In the genomic region with DNA sequence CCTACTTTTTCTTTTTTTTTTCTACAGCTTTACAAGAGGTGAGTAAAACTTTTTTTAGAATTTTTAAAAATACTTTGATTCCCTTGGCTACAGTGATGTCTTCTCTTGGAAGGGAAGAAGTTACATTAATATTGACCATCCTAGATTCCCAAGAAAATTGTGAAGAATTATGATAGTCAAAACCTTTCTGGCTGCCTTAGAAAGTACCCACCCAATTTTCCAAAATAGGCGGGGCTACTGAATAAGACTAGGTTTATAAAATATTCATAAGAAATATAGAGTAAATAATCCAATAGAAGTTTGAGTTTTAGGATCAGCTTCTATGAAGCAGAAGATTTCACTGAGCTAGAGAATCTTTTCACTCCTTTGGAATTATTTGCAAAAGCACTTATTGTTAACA, we compare ENCODE assay signal across 16 cellular contexts. TPM values are rescaled to one million over a fixed set of nuclear protein-coding genes. Genes with fewer than 3 reads are reported as not detected.
A peak's percentile ranks its signal among the peaks of the same experiment; 100 is the strongest.
DNase-seq lines count a peak whose midpoint lies in the region; ATAC-seq and TF ChIP-seq lines count a peak whose summit lies in the region.
"Had no signal": no experiment of that assay in that cellular context is flagged by ENCODE, and none has a peak within 500 bp of the region (broad histone marks: within the 10 kb centered on the region; RNA-seq: fewer than 3 reads in every experiment).

No MANE protein-coding gene starts in this region.

- H3K9me3 Mint-ChIP-seq in endodermal cell = no peaks in the 10 kb centered on the region
- H3K9me3 Mint-ChIP-seq in natural killer cell treated with Interleukin-12 subunit alpha and Interleukin-12 subunit beta and Interleukin-15 and Interleukin-18, amount 100 ng/mL, for 72 hours = no peaks in the 10 kb centered on the region
- H3K9me3 Mint-ChIP-seq: stimulated activated naive B cell treated with anti-CD40 and anti-IgM and Interleukin-4, amounts not matched to agents 10 μg/mL and 1 μg/mL and 100 μg/mL, for 72 hours had no signal

- no peak for ATAC-seq in natural killer cell treated with Interleukin-12 subunit alpha and Interleukin-12 subunit beta and Interleukin-15 and Interleukin-18, amount 100 ng/mL, for 72 hours
- ATAC-seq: activated CD8-positive, alpha-beta memory T cell treated with anti-CD3 and anti-CD28 coated beads, Interleukin-2, amount 10 ng/mL, durations not matched to agents 7 days and 5 days; stimulated activated naive B cell treated with anti-CD40 and anti-IgM and Interleukin-4, amounts not matched to agents 10 μg/mL and 1 μg/mL and 100 μg/mL, for 72 hours had no signal

- H3K4me1 ChIP-seq in adipocyte (ENCODE audit: control insufficient read depth, insufficient read depth, low read length) = peaks cover 31% of the 10 kb centered on the region
- peaks cover 6% of the 10 kb centered on the region for H3K4me1 ChIP-seq in endodermal cell (ENCODE audit: control insufficient read depth, insufficient read depth, low read length)

- peak; percentile 49 for DNase-seq in AG10803 (ENCODE audit: low read depth)
- peak; percentile 62 for DNase-seq in adipocyte (ENCODE audit: low read depth)
- DNase-seq in fibroblast of villous mesenchyme (ENCODE audit: low read depth) = no peak
- no peak for DNase-seq in skeletal muscle cell (ENCODE audit: low read depth)
- DNase-seq in endodermal cell = no peak
- no peak for DNase-seq in NCI-H1092 treated with DMSO at 0.1 percent for 48 hours (lab: John Stamatoyannopoulos, UW)
- no peak for DNase-seq in stimulated activated naive CD4-positive, alpha-beta T cell (lab: John Stamatoyannopoulos, UW)
- DNase-seq in natural killer cell treated with Interleukin-12 subunit alpha and Interleukin-12 subunit beta and Interleukin-15 and Interleukin-18, amount 100 ng/mL, for 72 hours (ENCODE audit: low spot score) = no peak
- DNase-seq: activated CD4-positive, CD25-positive, alpha-beta regulatory T cell treated with anti-CD3 and anti-CD28 coated beads, Interleukin-2, amount 50 U/mL, for 72 hours; activated CD8-positive, alpha-beta memory T cell treated with anti-CD3 and anti-CD28 coated beads, Interleukin-2, amount 10 ng/mL, durations not matched to agents 7 days and 5 days; activated effector memory CD4-positive, alpha-beta T cell treated with anti-CD3 and anti-CD28 coated beads, Interleukin-2, amount 50 U/mL, for 16 hours; KG1; SHP77 treated with DMSO at 0.1 percent for 48 hours; stimulated activated naive B cell treated with anti-CD40 and anti-IgM and Interleukin-4, amounts not matched to agents 10 μg/mL and 1 μg/mL and 100 μg/mL, for 72 hours; T-helper 2 cell had no signal

- H3K27ac Mint-ChIP-seq in endodermal cell = no peak overlapping the region
- no peak overlapping the region for H3K27ac Mint-ChIP-seq in natural killer cell treated with Interleukin-12 subunit alpha and Interleukin-12 subunit beta and Interleukin-15 and Interleukin-18, amount 100 ng/mL, for 72 hours
- H3K27ac Mint-ChIP-seq: activated CD8-positive, alpha-beta memory T cell treated with anti-CD3 and anti-CD28 coated beads, Interleukin-2, amount 10 ng/mL, durations not matched to agents 7 days and 5 days; B cell; stimulated activated naive B cell treated with anti-CD40 and anti-IgM and Interleukin-4, amounts not matched to agents 10 μg/mL and 1 μg/mL and 100 μg/mL, for 72 hours had no signal

- H3K27ac ChIP-seq in endodermal cell (ENCODE audit: low read depth, low read length) = no peak overlapping the region

- peaks cover 15% of the 10 kb centered on the region for H3K4me1 Mint-ChIP-seq in endodermal cell
- peaks cover 0 to 3% of the 10 kb centered on the region in 2 donors for H3K4me1 Mint-ChIP-seq in natural killer cell treated with Interleukin-12 subunit alpha and Interleukin-12 subunit beta and Interleukin-15 and Interleukin-18, amount 100 ng/mL, for 72 hours (ENCODE audit: low read depth in 2 of 2)

- peak overlapping the region; percentile 96 for H3K4me3 ChIP-seq in AG10803 (ENCODE audit: low read length)
- peak overlapping the region; percentile 88 for H3K4me3 ChIP-seq in adipocyte (ENCODE audit: low read length)
- H3K4me3 ChIP-seq in fibroblast of villous mesenchyme (ENCODE audit: low read depth, low read length) = peak overlapping the region; percentile 83
- peak overlapping the region; percentile 68 for H3K4me3 ChIP-seq in skeletal muscle cell (ENCODE audit: low read depth, low read length)
- H3K4me3 ChIP-seq in endodermal cell (ENCODE audit: low read length) = no peak overlapping the region

- TF ChIP-seq CTCF in AG10803 (conservative IDR thresholded peaks at IDR 0.05; ENCODE audit: low read length) (no peak), fibroblast of villous mesenchyme (IDR thresholded peaks at IDR 0.05; ENCODE audit: insufficient read depth, low read depth, low read length) (no peak), endodermal cell (conservative IDR thresholded peaks at IDR 0.05) (no peak)

- no peaks in the 10 kb centered on the region for H3K9me3 ChIP-seq in adipocyte (ENCODE audit: control insufficient read depth, low read length)
- H3K9me3 ChIP-seq in endodermal cell (ENCODE audit: control insufficient read depth, low read length) = no peaks in the 10 kb centered on the region

- peak overlapping the region; percentile 97 for H3K9ac ChIP-seq in adipocyte (ENCODE audit: low read length)
- H3K9ac ChIP-seq in endodermal cell (ENCODE audit: extremely low read depth, low read length, poor library complexity, severe bottlenecking) = no peak overlapping the region

- no peaks in the 10 kb centered on the region for H3K27me3 ChIP-seq in adipocyte (replicated peaks; ENCODE audit: control insufficient read depth, insufficient read depth, low read length)
- peaks cover 12% of the 10 kb centered on the region for H3K27me3 ChIP-seq in endodermal cell (ENCODE audit: control insufficient read depth, insufficient read depth, low read length, poor library complexity, severe bottlenecking)

- H3K36me3 Mint-ChIP-seq in endodermal cell (ENCODE audit: low read depth) = no peaks in the 10 kb centered on the region
- no peaks in the 10 kb centered on the region for H3K36me3 Mint-ChIP-seq in natural killer cell treated with Interleukin-12 subunit alpha and Interleukin-12 subunit beta and Interleukin-15 and Interleukin-18, amount 100 ng/mL, for 72 hours
- H3K36me3 Mint-ChIP-seq: activated CD8-positive, alpha-beta memory T cell treated with anti-CD3 and anti-CD28 coated beads, Interleukin-2, amount 10 ng/mL, durations not matched to agents 7 days and 5 days; stimulated activated naive B cell treated with anti-CD40 and anti-IgM and Interleukin-4, amounts not matched to agents 10 μg/mL and 1 μg/mL and 100 μg/mL, for 72 hours had no signal

- peaks cover 71% of the 10 kb centered on the region for H3K36me3 ChIP-seq in adipocyte (ENCODE audit: control insufficient read depth, insufficient read depth, low read length, severe bottlenecking)
- no peaks in the 10 kb centered on the region for H3K36me3 ChIP-seq in endodermal cell (ENCODE audit: control insufficient read depth, insufficient read depth, low read length)

- no peak overlapping the region for H3K4me3 Mint-ChIP-seq in endodermal cell
- no peak overlapping the region for H3K4me3 Mint-ChIP-seq in natural killer cell treated with Interleukin-12 subunit alpha and Interleukin-12 subunit beta and Interleukin-15 and Interleukin-18, amount 100 ng/mL, for 72 hours
- H3K4me3 Mint-ChIP-seq: activated CD8-positive, alpha-beta memory T cell treated with anti-CD3 and anti-CD28 coated beads, Interleukin-2, amount 10 ng/mL, durations not matched to agents 7 days and 5 days; B cell; stimulated activated naive B cell treated with anti-CD40 and anti-IgM and Interleukin-4, amounts not matched to agents 10 μg/mL and 1 μg/mL and 100 μg/mL, for 72 hours had no signal

- H3K27me3 Mint-ChIP-seq in endodermal cell (ENCODE audit: insufficient read depth) = peaks cover 13% of the 10 kb centered on the region
- H3K27me3 Mint-ChIP-seq in natural killer cell treated with Interleukin-12 subunit alpha and Interleukin-12 subunit beta and Interleukin-15 and Interleukin-18, amount 100 ng/mL, for 72 hours = peaks cover 17 to 55% of the 10 kb centered on the region in 2 donors

- no CpG with 5 or more reads among the region's 1 CpG for WGBS in endodermal cell (ENCODE audit: insufficient coverage in 1 of 2, insufficient read length in 1 of 2), 2 experiments

RNA-seq across cellular contexts. Expression of a gene that starts 3.0 kb away (rescaled TPM):
- total RNA-seq in fibroblast of villous mesenchyme = 2,828 and 5,152 TPM in 2 replicates
- 10 to 100 TPM; 42.2 to 99.7 TPM for total RNA-seq in endodermal cell
- 251 TPM for polyA plus RNA-seq in endodermal cell (2013, experiment 1 of 2)
- polyA plus RNA-seq in endodermal cell (2013, experiment 2 of 2) = 245 TPM
- total RNA-seq in natural killer cell treated with Interleukin-12 subunit alpha and Interleukin-12 subunit beta and Interleukin-15 and Interleukin-18, amount 100 ng/mL, for 72 hours = not detected

Comparison
In these comparisons a context has a peak if more than half of its experiments do, and no peak if none do; other contexts are left out.
1. DNase-seq: peak in AG10803 (single experiment) and adipocyte (single experiment); none in fibroblast of villous mesenchyme (single experiment), skeletal muscle cell (single experiment), endodermal cell (single experiment), NCI-H1092 treated with DMSO at 0.1 percent for 48 hours (single experiment), stimulated activated naive CD4-positive, alpha-beta T cell (0 of 6) and natural killer cell treated with Interleukin-12 subunit alpha and Interleukin-12 subunit beta and Interleukin-15 and Interleukin-18, amount 100 ng/mL, for 72 hours (single experiment).
2. RNA of a gene that starts 3.0 kb away (total RNA-seq): 2,828 to 5,152 TPM in fibroblast of villous mesenchyme and 42.2 to 99.7 TPM in endodermal cell; not detected in natural killer cell treated with Interleukin-12 subunit alpha and Interleukin-12 subunit beta and Interleukin-15 and Interleukin-18, amount 100 ng/mL, for 72 hours; every median in the first group is over 10 times any median in the second.